Comparison of ENCODE assay signal across 8 cellular contexts in genomic region chr12:92608418-92609091, GRCh38.
A peak's percentile ranks its signal among the peaks of the same experiment; 100 is the strongest.
DNase-seq lines count a peak whose midpoint lies in the region; ATAC-seq, FAIRE-seq and TF ChIP-seq lines count a peak whose summit lies in the region.

No MANE protein-coding gene starts in this region.

- H3K4me2 ChIP-seq in astrocyte (ENCODE audit: low read length) = peak overlapping the region; percentile 39

- H3K4me1 Mint-ChIP-seq in astrocyte (ENCODE audit: low read depth, unreplicated experiment) = peaks cover 14% of the 10 kb centered on the region

- H3K36me3 Mint-ChIP-seq in astrocyte (ENCODE audit: low read depth, unreplicated experiment) = no peaks in the 10 kb centered on the region

- H3K9ac ChIP-seq in astrocyte (ENCODE audit: low read length) = no peak overlapping the region

- DNase-seq in NCI-H82 (lab: John Stamatoyannopoulos, UW) (peak; percentile 40), NCI-H82 treated with DMSO at 0.1 percent for 48 hours (lab: John Stamatoyannopoulos, UW; ENCODE audit: unreplicated experiment) (no peak), NCI-H1694 (lab: John Stamatoyannopoulos, UW) (peak; percentile 30), astrocyte (ENCODE audit: low read depth) (peak; percentile 33), kidney epithelial cell (ENCODE audit: low read depth) (no peak)

- no peaks in the 10 kb centered on the region for H3K4me1 ChIP-seq in astrocyte (ENCODE audit: insufficient read depth, low read length)

- no peak for TF ChIP-seq POLR2A in GM18505 (IDR thresholded peaks at IDR 0.05; ENCODE audit: borderline replicate concordance, extremely low read depth, insufficient read depth, insufficient read length)

- no peaks in the 10 kb centered on the region for H3K9me3 Mint-ChIP-seq in astrocyte (ENCODE audit: unreplicated experiment)

- FAIRE-seq in astrocyte (lab: Jason Lieb, UNC) = peak; percentile 50

- H3K36me3 ChIP-seq in astrocyte (ENCODE audit: insufficient read depth, low read length) (no peaks in the 10 kb centered on the region), kidney epithelial cell (ENCODE audit: control insufficient read depth, insufficient read depth, low read length) (no peaks in the 10 kb centered on the region)

- no peak overlapping the region for H2AFZ ChIP-seq in astrocyte (ENCODE audit: low read depth, low read length)

- H3K4me3 ChIP-seq in astrocyte (ENCODE audit: insufficient read depth, low read depth, low read length) (no peak overlapping the region), kidney epithelial cell (ENCODE audit: low read depth, low read length) (no peak overlapping the region)

- TF ChIP-seq CTCF in astrocyte (IDR thresholded peaks at IDR 0.05; ENCODE audit: insufficient read depth, low read depth, low read length) (peak; percentile 69), kidney epithelial cell (IDR thresholded peaks at IDR 0.05; ENCODE audit: insufficient read depth, low read length, poor library complexity, severe bottlenecking) (peak; percentile 54)

- H3K79me2 ChIP-seq in astrocyte (ENCODE audit: insufficient read depth, low read length) = no peaks in the 10 kb centered on the region

- H3K4me3 Mint-ChIP-seq in astrocyte (ENCODE audit: unreplicated experiment) = no peak overlapping the region

- H3K9me3 ChIP-seq in astrocyte (ENCODE audit: insufficient read depth, low read depth, low read length) = no peaks in the 10 kb centered on the region

- H3K27ac ChIP-seq in astrocyte (ENCODE audit: low read depth, low read length) = no peak overlapping the region

- H3K27me3 ChIP-seq in astrocyte (ENCODE audit: insufficient read depth, low read length) = no peaks in the 10 kb centered on the region
- no peaks in the 10 kb centered on the region for H3K27me3 ChIP-seq in kidney epithelial cell (ENCODE audit: control insufficient read depth, insufficient read depth, low read length)

- H3K27me3 Mint-ChIP-seq in astrocyte (ENCODE audit: low read depth, unreplicated experiment) = no peaks in the 10 kb centered on the region

- no peaks in the 10 kb centered on the region for H4K20me1 ChIP-seq in astrocyte (ENCODE audit: insufficient read depth, low read length)

- no peak overlapping the region for H3K27ac Mint-ChIP-seq in astrocyte (ENCODE audit: unreplicated experiment)

- ATAC-seq in GM18505 (IDR thresholded peaks at IDR 0.05; ENCODE audit: unreplicated experiment) = no peak
- ATAC-seq in GM19463 (IDR thresholded peaks at IDR 0.05; ENCODE audit: unreplicated experiment) = no peak
- ATAC-seq in HG03460 (IDR thresholded peaks at IDR 0.05; ENCODE audit: unreplicated experiment) = no peak

Comparison
In these comparisons a context has a peak if more than half of its experiments do, and no peak if none do; other contexts are left out.
1. DNase-seq: peak in NCI-H82 (single experiment), NCI-H1694 (single experiment) and astrocyte (single experiment); none in NCI-H82 treated with DMSO at 0.1 percent for 48 hours (single experiment) and kidney epithelial cell (single experiment).